In the genomic region with DNA sequence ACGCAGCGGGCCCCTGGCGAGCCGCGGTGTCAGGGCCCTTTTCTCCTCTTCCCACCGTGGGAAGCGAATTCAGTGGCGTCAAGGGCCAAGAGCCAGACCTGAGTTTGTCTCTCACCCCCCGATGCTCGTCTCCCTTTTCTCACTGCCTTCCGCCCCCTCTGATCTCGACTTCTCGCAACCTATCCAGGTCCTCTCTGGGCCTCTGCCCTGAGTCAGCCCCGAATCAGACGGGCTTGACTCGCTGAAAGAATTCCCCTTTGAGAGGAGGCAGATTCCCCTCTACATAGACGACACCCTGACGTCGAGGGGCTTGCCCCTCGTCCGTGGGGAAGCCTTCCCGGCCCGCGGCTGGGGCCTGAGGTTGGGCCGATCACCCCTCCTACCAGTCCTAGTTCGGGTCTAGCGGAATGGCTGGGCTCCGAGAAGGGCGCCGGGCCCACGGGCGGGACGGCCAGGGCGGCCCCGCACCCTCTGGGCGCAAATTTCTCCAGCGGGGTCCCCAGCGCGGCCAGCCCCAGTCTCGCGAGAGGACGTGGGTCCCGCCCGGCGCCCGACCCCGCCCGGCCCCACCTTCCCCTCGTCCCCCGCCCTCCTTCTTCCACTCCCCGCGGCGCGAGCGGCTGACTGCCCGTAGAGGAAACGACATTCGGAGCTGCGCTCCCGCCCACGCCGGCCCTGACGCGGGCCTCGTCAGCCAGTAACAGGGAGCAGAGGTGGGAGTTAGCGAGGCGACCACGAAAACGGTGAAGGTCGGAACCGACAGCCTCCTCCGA, we compare ENCODE assay signal across 8 cellular contexts. TPM values are rescaled to one million over a fixed set of nuclear protein-coding genes. Genes with fewer than 3 reads are reported as not detected.
DNase-seq lines count a peak whose midpoint lies in the region; ATAC-seq, FAIRE-seq and TF ChIP-seq lines count a peak whose summit lies in the region.

A gene with protein sequence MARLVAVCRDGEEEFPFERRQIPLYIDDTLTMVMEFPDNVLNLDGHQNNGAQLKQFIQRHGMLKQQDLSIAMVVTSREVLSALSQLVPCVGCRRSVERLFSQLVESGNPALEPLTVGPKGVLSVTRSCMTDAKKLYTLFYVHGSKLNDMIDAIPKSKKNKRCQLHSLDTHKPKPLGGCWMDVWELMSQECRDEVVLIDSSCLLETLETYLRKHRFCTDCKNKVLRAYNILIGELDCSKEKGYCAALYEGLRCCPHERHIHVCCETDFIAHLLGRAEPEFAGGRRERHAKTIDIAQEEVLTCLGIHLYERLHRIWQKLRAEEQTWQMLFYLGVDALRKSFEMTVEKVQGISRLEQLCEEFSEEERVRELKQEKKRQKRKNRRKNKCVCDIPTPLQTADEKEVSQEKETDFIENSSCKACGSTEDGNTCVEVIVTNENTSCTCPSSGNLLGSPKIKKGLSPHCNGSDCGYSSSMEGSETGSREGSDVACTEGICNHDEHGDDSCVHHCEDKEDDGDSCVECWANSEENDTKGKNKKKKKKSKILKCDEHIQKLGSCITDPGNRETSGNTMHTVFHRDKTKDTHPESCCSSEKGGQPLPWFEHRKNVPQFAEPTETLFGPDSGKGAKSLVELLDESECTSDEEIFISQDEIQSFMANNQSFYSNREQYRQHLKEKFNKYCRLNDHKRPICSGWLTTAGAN (plus strand): TSS at position 600 of the 773 bp plus-strand sequence. CDS start 806 bp downstream, outside the sequence.

- intact Hi-C loops in Right ventricle myocardium inferior (cut with DNase I), result loop anchor here (2.0 to 5.0 kb wide), 2 partner anchors 48 to 58 kb away; a partner anchor contains a TSS
- intact Hi-C loops in pancreas (cut with DNase I), result no loop called here

- no peak for TF ChIP-seq CTCF in GM12864 (IDR thresholded peaks at IDR 0.05; ENCODE audit: low read depth, low read length, missing control alignments)
- no peak for TF ChIP-seq CTCF in pancreas (IDR thresholded peaks at IDR 0.05)

- H3K4me3 ChIP-seq in GM12864 (ENCODE audit: low read depth, low read length), result peak within 1 kb of the TSS; percentile 90
- H3K4me3 ChIP-seq in pancreas, result peak within 1 kb of the TSS; percentile 68 to 97 (median 95)
- peak within 1 kb of the TSS; percentile 97 for H3K4me3 ChIP-seq in thymus (ENCODE audit: low read length)

- H3K27me3 ChIP-seq in pancreas (no peaks in the 10 kb centered on the region), thymus (ENCODE audit: control insufficient read depth, insufficient read depth) (no peaks in the 10 kb centered on the region)

- H3K4me1 ChIP-seq in pancreas (peaks cover 20 to 40% (median 29%) of the 10 kb centered on the region in 3 donors), thymus (ENCODE audit: control insufficient read depth, insufficient read depth, low read length) (peaks cover 6% of the 10 kb centered on the region)

- H3K36me3 ChIP-seq in pancreas, result no peaks in the 10 kb centered on the region
- H3K36me3 ChIP-seq in thymus (ENCODE audit: control insufficient read depth, insufficient read depth), result no peaks in the 10 kb centered on the region

- H3K9me3 ChIP-seq in pancreas, result no peaks in the 10 kb centered on the region
- no peaks in the 10 kb centered on the region for H3K9me3 ChIP-seq in thymus (ENCODE audit: control insufficient read depth)

- H3K27ac ChIP-seq in pancreas (peak within 1 kb of the TSS; percentile 98 to 99 (median 99)), thymus (ENCODE audit: low read depth) (peak within 1 kb of the TSS; percentile 99)

- 0 to 1% methylated on average over 51 to 72 of the region's 72 CpGs for WGBS in pancreas, 2 donors
- under 1% methylated on average over 72 of the region's 72 CpGs for WGBS in thymus

- DNase-seq in GM12864 (ENCODE audit: low read depth) (peak; percentile 55), NCI-H1436 (lab: John Stamatoyannopoulos, UW) (peak; percentile 94), SW480 (ENCODE audit: low spot score) (peak; percentile 89), Right ventricle myocardium inferior (ENCODE audit: missing footprints) (peak; percentile 98), pancreas (peak; percentile 88 to 97 (median 94))
- DNase-seq in activated naive CD8-positive, alpha-beta T cell treated with anti-CD3 and anti-CD28 coated beads, Interleukin-2, amount 50 U/mL, for 16 hours (ENCODE audit: low read depth, low spot score), result peak; percentile 91

- no peak for FAIRE-seq in pancreas (lab: Jason Lieb, UNC)

- ATAC-seq in HG02763 (IDR thresholded peaks at IDR 0.05; ENCODE audit: unreplicated experiment) (peak; percentile 50), Right ventricle myocardium inferior (peak; percentile 91), pancreas (peak; percentile 83 to 92 (median 86))

RNA-seq across cellular contexts. Expression of the gene that starts here (rescaled TPM):
- total RNA-seq in Right ventricle myocardium inferior (44.5 TPM), pancreas (10 to 100 TPM; 27.3 to 41.5 (median 36.7) TPM)
- polyA plus RNA-seq in pancreas (10 to 100 TPM; 28.4 to 41.8 TPM), thymus (119 TPM)

Comparison
In these comparisons a context has a peak if more than half of its experiments do, and no peak if none do; other contexts are left out.
1. Peak in every context shown above with its lines: DNase-seq, ATAC-seq, H3K4me3 ChIP-seq and H3K27ac ChIP-seq.